In genomic region chr1:12604114-12604874, GRCh38 we compare ENCODE assay signal across 9 cellular contexts. TPM values are rescaled to one million over a fixed set of nuclear protein-coding genes. Genes with fewer than 3 reads are reported as not detected.
DNase-seq lines count a peak whose midpoint lies in the region; ATAC-seq and TF ChIP-seq lines count a peak whose summit lies in the region.
"Had no signal": no experiment of that assay in that cellular context is flagged by ENCODE, and none has a peak within 500 bp of the region (broad histone marks: within the 10 kb centered on the region; RNA-seq: fewer than 3 reads in every experiment).

No MANE protein-coding gene starts in this region.

- H3K27ac Mint-ChIP-seq in activated CD4-positive, alpha-beta T cell treated with anti-CD3 and anti-CD28 coated beads, Interleukin-2, amount 10 ng/mL, durations not matched to agents 24 days and 14 days = peak overlapping the region; percentile 80
- peak overlapping the region; percentile 96 to 99 for H3K27ac Mint-ChIP-seq in effector memory CD8-positive, alpha-beta T cell
- H3K27ac Mint-ChIP-seq in naive thymus-derived CD8-positive, alpha-beta T cell = peak overlapping the region; percentile 78 to 95 (median 83)
- H3K27ac Mint-ChIP-seq: activated B cell treated with CpG ODN at 0.5 μM for 24 hours had no signal

- H3K27ac ChIP-seq in uterus = peak overlapping the region; percentile 39 to 63

- no peaks in the 10 kb centered on the region for H3K9me3 ChIP-seq in uterus

- intact Hi-C loops in activated CD4-positive, alpha-beta T cell treated with anti-CD3 and anti-CD28 coated beads, Interleukin-2, amount 10 ng/mL, durations not matched to agents 24 days and 14 days (cut with micrococcal nuclease) = loop anchor here (1.0 kb wide), 1 partner anchor 14 kb away; the partner anchor contains the start of gene DHRS3
- intact Hi-C loops in uterus (cut with DNase I; ENCODE audit: low total_unique reads) = no loop called here

- H3K4me1 Mint-ChIP-seq in activated CD4-positive, alpha-beta T cell treated with anti-CD3 and anti-CD28 coated beads, Interleukin-2, amount 10 ng/mL, durations not matched to agents 24 days and 14 days = peaks cover 43% of the 10 kb centered on the region
- peaks cover 43 to 53% of the 10 kb centered on the region in 2 donors for H3K4me1 Mint-ChIP-seq in effector memory CD8-positive, alpha-beta T cell (ENCODE audit: low read depth in 2 of 2)
- H3K4me1 Mint-ChIP-seq in naive thymus-derived CD8-positive, alpha-beta T cell = peaks cover 23 to 84% (median 64%) of the 10 kb centered on the region in 4 donors
- H3K4me1 Mint-ChIP-seq: activated B cell treated with CpG ODN at 0.5 μM for 24 hours had no signal

- DNase-seq in NCI-H1092 (lab: John Stamatoyannopoulos, UW) (peak; percentile 6), uterus (peak; percentile 60 to 70), NCI-H1436 treated with DMSO at 0.1 percent for 48 hours (lab: John Stamatoyannopoulos, UW) (no peak), RPMI8226 (no peak)
- DNase-seq in activated CD4-positive, alpha-beta T cell treated with anti-CD3 and anti-CD28 coated beads, Interleukin-2, amount 10 ng/mL, durations not matched to agents 24 days and 14 days = peak; percentile 83
- DNase-seq in effector memory CD8-positive, alpha-beta T cell = peak; percentile 53 to 60 (median 60)
- DNase-seq in naive thymus-derived CD8-positive, alpha-beta T cell = peak; percentile 13 to 76 (median 48)
- DNase-seq: activated B cell treated with CpG ODN at 0.5 μM for 24 hours had no signal

- peak overlapping the region; percentile 59 for H3K4me3 Mint-ChIP-seq in activated CD4-positive, alpha-beta T cell treated with anti-CD3 and anti-CD28 coated beads, Interleukin-2, amount 10 ng/mL, durations not matched to agents 24 days and 14 days
- H3K4me3 Mint-ChIP-seq in effector memory CD8-positive, alpha-beta T cell = peak overlapping the region; percentile 78
- H3K4me3 Mint-ChIP-seq in naive thymus-derived CD8-positive, alpha-beta T cell = peak overlapping the region; percentile 20 to 83 (median 59)
- H3K4me3 Mint-ChIP-seq: activated B cell treated with CpG ODN at 0.5 μM for 24 hours had no signal

- no peaks in the 10 kb centered on the region for H3K27me3 ChIP-seq in uterus

- peaks cover 4% of the 10 kb centered on the region for H3K9me3 Mint-ChIP-seq in activated CD4-positive, alpha-beta T cell treated with anti-CD3 and anti-CD28 coated beads, Interleukin-2, amount 10 ng/mL, durations not matched to agents 24 days and 14 days
- no peaks in the 10 kb centered on the region for H3K9me3 Mint-ChIP-seq in effector memory CD8-positive, alpha-beta T cell
- H3K9me3 Mint-ChIP-seq in naive thymus-derived CD8-positive, alpha-beta T cell = peaks cover 0 to 5% (median 0%) of the 10 kb centered on the region in 9 donors

- TF ChIP-seq CTCF in uterus (IDR thresholded peaks at IDR 0.05) = no peak

- no peaks in the 10 kb centered on the region for H3K27me3 Mint-ChIP-seq in activated CD4-positive, alpha-beta T cell treated with anti-CD3 and anti-CD28 coated beads, Interleukin-2, amount 10 ng/mL, durations not matched to agents 24 days and 14 days
- no peaks in the 10 kb centered on the region for H3K27me3 Mint-ChIP-seq in effector memory CD8-positive, alpha-beta T cell
- no peaks in the 10 kb centered on the region for H3K27me3 Mint-ChIP-seq in naive thymus-derived CD8-positive, alpha-beta T cell

- peaks cover 40% of the 10 kb centered on the region for H3K36me3 Mint-ChIP-seq in activated CD4-positive, alpha-beta T cell treated with anti-CD3 and anti-CD28 coated beads, Interleukin-2, amount 10 ng/mL, durations not matched to agents 24 days and 14 days (ENCODE audit: low read depth)
- peaks cover 21% of the 10 kb centered on the region for H3K36me3 Mint-ChIP-seq in effector memory CD8-positive, alpha-beta T cell (ENCODE audit: insufficient read depth)
- H3K36me3 Mint-ChIP-seq in naive thymus-derived CD8-positive, alpha-beta T cell = peaks cover 9 to 34% (median 19%) of the 10 kb centered on the region in 3 donors

- peak; percentile 75 for ATAC-seq in GM19351 (IDR thresholded peaks at IDR 0.05; ENCODE audit: unreplicated experiment)
- ATAC-seq in effector memory CD8-positive, alpha-beta T cell (replicated peaks) = peak; percentile 99
- peak; percentile 92 to 96 for ATAC-seq in naive thymus-derived CD8-positive, alpha-beta T cell

- no peak for TF ChIP-seq POLR2A in uterus (IDR thresholded peaks at IDR 0.05)

- H3K4me3 ChIP-seq in uterus = no peak overlapping the region

- H3K4me1 ChIP-seq in uterus = peaks cover 0 to 14% of the 10 kb centered on the region in 2 donors

- POLR2A ChIA-PET in naive thymus-derived CD8-positive, alpha-beta T cell (lab: Charles Lee) = interaction anchor here (0.5 to 11.2 kb wide), 10 partner anchors 8 to 239 kb away, joined by 3 to 269 read pairs (median 3); partner anchors contain the start of gene DHRS3

- no peaks in the 10 kb centered on the region for H3K36me3 ChIP-seq in uterus

RNA-seq across cellular contexts. Expression of gene DHRS3, which starts 13.7 kb away (rescaled TPM):
- 66.4 and 69.2 TPM in 2 replicates for total RNA-seq in activated CD4-positive, alpha-beta T cell treated with anti-CD3 and anti-CD28 coated beads, Interleukin-2, amount 10 ng/mL, durations not matched to agents 24 days and 14 days
- 10 to 100 TPM; 86.4 to 91.0 TPM for total RNA-seq in naive thymus-derived CD8-positive, alpha-beta T cell
- 10 to 100 TPM; 17.7 to 31.0 (median 20.4) TPM for polyA plus RNA-seq in naive thymus-derived CD8-positive, alpha-beta T cell
- total RNA-seq in uterus = 10 to 100 TPM; 12.6 to 82.0 (median 51.5) TPM

RNA-seq across cellular contexts. Expression of gene AADACL4, which starts 39.6 kb away (rescaled TPM):
- not detected in 2 replicates for total RNA-seq in activated CD4-positive, alpha-beta T cell treated with anti-CD3 and anti-CD28 coated beads, Interleukin-2, amount 10 ng/mL, durations not matched to agents 24 days and 14 days
- not detected for total RNA-seq in naive thymus-derived CD8-positive, alpha-beta T cell
- not detected for polyA plus RNA-seq in naive thymus-derived CD8-positive, alpha-beta T cell
- total RNA-seq in uterus = under 1 TPM in 2 of 4 donors, not detected in 2; 0.14 to 0.46 TPM
- total RNA-seq: activated B cell treated with CpG ODN at 0.5 μM for 24 hours had no signal

Comparison
In these comparisons a context has a peak if more than half of its experiments do, and no peak if none do; other contexts are left out.
1. DNase-seq: peak in NCI-H1092 (single experiment), activated CD4-positive, alpha-beta T cell treated with anti-CD3 and anti-CD28 coated beads, Interleukin-2, amount 10 ng/mL, durations not matched to agents 24 days and 14 days (single experiment), effector memory CD8-positive, alpha-beta T cell (3 of 3), naive thymus-derived CD8-positive, alpha-beta T cell (10 of 10) and uterus (2 of 2); none in NCI-H1436 treated with DMSO at 0.1 percent for 48 hours (single experiment) and RPMI8226 (single experiment).
2. Peak in every context shown above with its lines, with median percentiles within 50 percentile points of each other: ATAC-seq, H3K27ac Mint-ChIP-seq and H3K4me3 Mint-ChIP-seq.